In the genomic region with DNA sequence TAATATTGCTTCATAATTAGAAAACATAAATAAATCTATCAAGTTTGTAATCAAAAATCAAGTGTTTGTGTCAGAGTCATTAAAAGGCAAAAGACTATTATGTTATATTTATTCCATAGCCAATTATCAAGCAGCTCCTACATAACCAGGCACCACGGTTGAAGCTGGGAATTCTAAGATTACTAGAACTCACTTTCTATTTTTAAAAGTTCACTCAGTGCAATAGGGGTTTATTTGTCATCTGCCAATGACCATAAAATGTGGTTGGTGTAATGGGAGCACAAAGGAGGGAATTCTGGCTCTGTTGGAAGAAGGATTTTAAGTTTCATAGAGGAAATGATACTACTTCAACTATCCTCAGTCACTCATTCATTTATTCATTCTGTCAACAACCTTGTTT, we compare ENCODE assay signal across 26 cellular contexts.
"Had no signal": no experiment of that assay in that cellular context is flagged by ENCODE, and none has a peak within 500 bp of the region (broad histone marks: within the 10 kb centered on the region; RNA-seq: fewer than 3 reads in every experiment).

No MANE protein-coding gene starts in this region.

- H3K9me3 ChIP-seq: neutrophil, pancreas, prostate gland, stomach, thoracic aorta, thyroid gland, tibial nerve, upper lobe of left lung, vagina had no signal

- H3K36me3 Mint-ChIP-seq: naive thymus-derived CD8-positive, alpha-beta T cell; natural killer cell treated with Interleukin-12 subunit alpha and Interleukin-12 subunit beta and Interleukin-15 and Interleukin-18, amount 100 ng/mL, for 72 hours; stimulated activated effector memory CD8-positive, alpha-beta T cell treated with anti-CD3 and anti-CD28 coated beads, Interleukin-12 subunit alpha, Interleukin-12 subunit beta, amount 100 ng/mL, for 72 hours; stimulated activated naive B cell treated with anti-CD40 and anti-IgM and Interleukin-4, amounts not matched to agents 10 μg/mL and 1 μg/mL and 100 μg/mL, for 72 hours had no signal

- H3K36me3 ChIP-seq: neutrophil, pancreas, prostate gland, stomach, thoracic aorta, thyroid gland, tibial nerve, upper lobe of left lung, vagina had no signal

- H3K27me3 ChIP-seq: neutrophil, pancreas, stomach, thyroid gland, tibial nerve, upper lobe of left lung, vagina had no signal

- ATAC-seq: naive thymus-derived CD8-positive, alpha-beta T cell; natural killer cell treated with Interleukin-12 subunit alpha and Interleukin-12 subunit beta and Interleukin-15 and Interleukin-18, amount 100 ng/mL, for 72 hours; pancreas; right cardiac atrium; sciatic nerve; stimulated activated effector memory CD8-positive, alpha-beta T cell treated with anti-CD3 and anti-CD28 coated beads, Interleukin-12 subunit alpha, Interleukin-12 subunit beta, amount 100 ng/mL, for 72 hours; stimulated activated naive B cell treated with anti-CD40 and anti-IgM and Interleukin-4, amounts not matched to agents 10 μg/mL and 1 μg/mL and 100 μg/mL, for 72 hours had no signal

- H3K4me1 Mint-ChIP-seq: nephron progenitor cell, neural crest cell had no signal

- H3K4me3 ChIP-seq: pancreas, prostate gland, stomach, thoracic aorta, thyroid gland, tibial nerve, upper lobe of left lung, vagina had no signal

- H3K27ac Mint-ChIP-seq: naive thymus-derived CD8-positive, alpha-beta T cell; natural killer cell treated with Interleukin-12 subunit alpha and Interleukin-12 subunit beta and Interleukin-15 and Interleukin-18, amount 100 ng/mL, for 72 hours; nephron progenitor cell; stimulated activated effector memory CD8-positive, alpha-beta T cell treated with anti-CD3 and anti-CD28 coated beads, Interleukin-12 subunit alpha, Interleukin-12 subunit beta, amount 100 ng/mL, for 72 hours; stimulated activated naive B cell treated with anti-CD40 and anti-IgM and Interleukin-4, amounts not matched to agents 10 μg/mL and 1 μg/mL and 100 μg/mL, for 72 hours; stimulated activated naive CD8-positive, alpha-beta T cell treated with anti-CD3 and anti-CD28 coated beads, Interleukin-15, Interleukin-2, amounts not matched to agents 100 ng/mL and 50 ng/mL, for 24 hours had no signal

- H3K4me3 Mint-ChIP-seq: naive thymus-derived CD8-positive, alpha-beta T cell; natural killer cell treated with Interleukin-12 subunit alpha and Interleukin-12 subunit beta and Interleukin-15 and Interleukin-18, amount 100 ng/mL, for 72 hours; nephron progenitor cell; neural crest cell; stimulated activated effector memory CD8-positive, alpha-beta T cell treated with anti-CD3 and anti-CD28 coated beads, Interleukin-12 subunit alpha, Interleukin-12 subunit beta, amount 100 ng/mL, for 72 hours; stimulated activated naive B cell treated with anti-CD40 and anti-IgM and Interleukin-4, amounts not matched to agents 10 μg/mL and 1 μg/mL and 100 μg/mL, for 72 hours; stimulated activated naive CD8-positive, alpha-beta T cell treated with anti-CD3 and anti-CD28 coated beads, Interleukin-15, Interleukin-2, amounts not matched to agents 100 ng/mL and 50 ng/mL, for 24 hours had no signal

- H3K27me3 Mint-ChIP-seq: stimulated activated naive B cell treated with anti-CD40 and anti-IgM and Interleukin-4, amounts not matched to agents 10 μg/mL and 1 μg/mL and 100 μg/mL, for 72 hours had no signal

- H3K9me3 Mint-ChIP-seq: naive thymus-derived CD8-positive, alpha-beta T cell; natural killer cell treated with Interleukin-12 subunit alpha and Interleukin-12 subunit beta and Interleukin-15 and Interleukin-18, amount 100 ng/mL, for 72 hours; nephron progenitor cell; neural crest cell; stimulated activated effector memory CD8-positive, alpha-beta T cell treated with anti-CD3 and anti-CD28 coated beads, Interleukin-12 subunit alpha, Interleukin-12 subunit beta, amount 100 ng/mL, for 72 hours; stimulated activated naive B cell treated with anti-CD40 and anti-IgM and Interleukin-4, amounts not matched to agents 10 μg/mL and 1 μg/mL and 100 μg/mL, for 72 hours; stimulated activated naive CD8-positive, alpha-beta T cell treated with anti-CD3 and anti-CD28 coated beads, Interleukin-15, Interleukin-2, amounts not matched to agents 100 ng/mL and 50 ng/mL, for 24 hours had no signal

- H3K4me1 ChIP-seq: pancreas, prostate gland, stomach, thyroid gland, tibial nerve, upper lobe of left lung, vagina had no signal

- DNase-seq: naive thymus-derived CD8-positive, alpha-beta T cell; nephron progenitor cell; nucleus accumbens; pancreas; right cardiac atrium; small intestine; stimulated activated CD4-positive, alpha-beta T cell treated with anti-CD3 and anti-CD28 coated beads, Interleukin-15, amount 100 ng/mL, for 24 hours; stimulated activated CD4-positive, alpha-beta T cell treated with anti-CD3 and anti-CD28 coated beads, Interleukin-2, amount 100 ng/mL, for 24 hours; stimulated activated CD4-positive, alpha-beta T cell treated with anti-CD3 and anti-CD28 coated beads, Interleukin-2, amount 100 ng/mL, for 48 hours; stimulated activated CD4-positive, alpha-beta T cell treated with anti-CD3 and anti-CD28 coated beads, Interleukin-4, amount 100 ng/mL, for 24 hours; stimulated activated naive B cell treated with anti-CD40 and anti-IgM and Interleukin-4, amounts not matched to agents 10 μg/mL and 1 μg/mL and 100 μg/mL, for 72 hours; stimulated activated naive CD4-positive, alpha-beta T cell treated with Interleukin-2 at 50 U/mL for 16 hours; stomach; thyroid gland; trophoblast cell; upper lobe of left lung had no signal

- H3K27ac ChIP-seq: neutrophil, pancreas, prostate gland, stomach, thoracic aorta, thyroid gland, tibial nerve, upper lobe of left lung, vagina had no signal
